Comparison of ENCODE assay signal across 8 cellular contexts in the genomic region with DNA sequence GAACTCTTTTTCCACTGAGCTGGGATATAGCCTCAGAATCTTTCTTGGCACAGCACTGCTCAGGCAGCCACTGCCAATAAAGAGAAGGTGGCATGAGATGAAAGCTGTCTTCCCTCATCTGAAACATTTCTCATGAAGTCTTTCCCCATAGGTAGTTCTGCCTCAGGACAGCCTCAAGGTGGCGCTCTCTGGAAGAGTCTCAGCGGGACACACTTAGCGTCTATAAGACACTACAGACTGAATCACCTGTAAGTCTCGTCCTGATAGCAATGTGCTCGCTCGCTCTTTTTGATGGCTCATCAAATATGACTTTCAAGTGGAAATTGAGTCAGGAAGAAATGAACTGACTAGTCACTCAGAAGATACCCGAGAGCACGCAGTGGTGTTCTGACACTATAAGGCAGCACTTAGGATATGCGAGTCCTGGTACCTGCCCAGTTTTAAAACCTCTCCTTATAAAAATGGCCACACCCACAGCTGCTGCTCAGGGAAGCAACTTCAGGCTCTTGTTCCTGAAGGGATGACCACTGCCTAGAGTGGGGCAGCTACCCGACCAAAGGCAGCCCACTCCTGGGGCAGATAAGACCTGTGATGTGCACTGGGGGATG.
A peak's percentile ranks its signal among the peaks of the same experiment; 100 is the strongest.
DNase-seq lines count a peak whose midpoint lies in the region; ATAC-seq and TF ChIP-seq lines count a peak whose summit lies in the region.

No MANE protein-coding gene starts in this region.

- H3K27me3 Mint-ChIP-seq in activated CD8-positive, alpha-beta memory T cell treated with anti-CD3 and anti-CD28 coated beads, Interleukin-2, amount 10 ng/mL, durations not matched to agents 7 days and 5 days, result no peaks in the 10 kb centered on the region

- DNase-seq in 8988T, result peak; percentile 21
- peak; percentile 26 for DNase-seq in NCI-H460 (ENCODE audit: extremely low read depth, low read depth)
- DNase-seq in activated CD8-positive, alpha-beta memory T cell treated with anti-CD3 and anti-CD28 coated beads, Interleukin-2, amount 10 ng/mL, durations not matched to agents 7 days and 5 days, result peak; percentile 58
- peak; percentile 18 for DNase-seq in foreskin melanocyte
- peak; percentile 10 for DNase-seq in skeletal muscle cell (ENCODE audit: low read depth)
- no peak for DNase-seq in NCI-H1436 treated with DMSO at 0.1 percent for 48 hours (lab: John Stamatoyannopoulos, UW)
- DNase-seq in NCI-H1105 treated with DMSO at 0.1 percent for 48 hours (lab: John Stamatoyannopoulos, UW), result no peak

- no peak overlapping the region for H3K27ac Mint-ChIP-seq in activated CD8-positive, alpha-beta memory T cell treated with anti-CD3 and anti-CD28 coated beads, Interleukin-2, amount 10 ng/mL, durations not matched to agents 7 days and 5 days

- no peak overlapping the region for H3K4me3 Mint-ChIP-seq in activated CD8-positive, alpha-beta memory T cell treated with anti-CD3 and anti-CD28 coated beads, Interleukin-2, amount 10 ng/mL, durations not matched to agents 7 days and 5 days

- H3K9me3 Mint-ChIP-seq in activated CD8-positive, alpha-beta memory T cell treated with anti-CD3 and anti-CD28 coated beads, Interleukin-2, amount 10 ng/mL, durations not matched to agents 7 days and 5 days (ENCODE audit: low read depth), result no peaks in the 10 kb centered on the region

- peak; percentile 45 for ATAC-seq in activated CD8-positive, alpha-beta memory T cell treated with anti-CD3 and anti-CD28 coated beads, Interleukin-2, amount 10 ng/mL, durations not matched to agents 7 days and 5 days

- CTCF ChIA-PET in activated CD8-positive, alpha-beta memory T cell treated with anti-CD3 and anti-CD28 coated beads, Interleukin-2, amount 10 ng/mL, durations not matched to agents 7 days and 5 days (lab: Charles Lee), result interaction anchor here (0.7 to 3.5 kb wide), 3 partner anchors 11 to 405 kb away, joined by 4 to 21 read pairs (median 4); no protein-coding TSS in a partner anchor

- peak; percentile 61 for TF ChIP-seq CTCF in GM12874 (IDR thresholded peaks at IDR 0.05; ENCODE audit: insufficient read depth, low read depth, low read length)

- peaks cover 13% of the 10 kb centered on the region for H3K4me1 Mint-ChIP-seq in activated CD8-positive, alpha-beta memory T cell treated with anti-CD3 and anti-CD28 coated beads, Interleukin-2, amount 10 ng/mL, durations not matched to agents 7 days and 5 days

- no peak overlapping the region for H3K4me3 ChIP-seq in skeletal muscle cell (ENCODE audit: low read depth, low read length)

- H3K36me3 Mint-ChIP-seq in activated CD8-positive, alpha-beta memory T cell treated with anti-CD3 and anti-CD28 coated beads, Interleukin-2, amount 10 ng/mL, durations not matched to agents 7 days and 5 days, result peaks cover 21% of the 10 kb centered on the region

Comparison
In these comparisons a context has a peak if more than half of its experiments do, and no peak if none do; other contexts are left out.
1. DNase-seq: peak in 8988T (single experiment), NCI-H460 (single experiment), activated CD8-positive, alpha-beta memory T cell treated with anti-CD3 and anti-CD28 coated beads, Interleukin-2, amount 10 ng/mL, durations not matched to agents 7 days and 5 days (single experiment), foreskin melanocyte (single experiment) and skeletal muscle cell (single experiment); none in NCI-H1436 treated with DMSO at 0.1 percent for 48 hours (single experiment) and NCI-H1105 treated with DMSO at 0.1 percent for 48 hours (single experiment).